In the genomic region with DNA sequence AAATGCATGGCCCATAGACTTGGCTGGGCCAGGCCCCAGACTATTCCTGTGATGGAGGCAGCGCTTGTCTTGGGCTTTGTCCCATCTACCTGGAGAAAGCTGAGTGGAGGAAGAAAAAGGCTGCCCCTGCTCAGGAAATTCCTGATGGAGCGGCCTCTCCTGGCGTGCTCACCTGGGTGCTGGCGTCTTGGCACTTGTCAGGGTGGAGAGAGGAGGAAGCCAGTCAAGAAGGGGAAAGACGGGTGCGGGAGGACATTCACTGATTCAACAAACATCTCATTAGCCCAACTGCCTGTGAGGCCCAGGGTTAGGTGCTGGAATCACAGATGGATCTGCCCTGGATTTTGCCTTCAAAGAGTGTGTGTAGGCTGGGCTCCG, we compare ENCODE assay signal across 23 cellular contexts. TPM values are rescaled to one million over a fixed set of nuclear protein-coding genes. Genes with fewer than 3 reads are reported as not detected.
A peak's percentile ranks its signal among the peaks of the same experiment; 100 is the strongest.
DNase-seq lines count a peak whose midpoint lies in the region; ATAC-seq and TF ChIP-seq lines count a peak whose summit lies in the region.
"Had no signal": no experiment of that assay in that cellular context is flagged by ENCODE, and none has a peak within 500 bp of the region (broad histone marks: within the 10 kb centered on the region; RNA-seq: fewer than 3 reads in every experiment).

No MANE protein-coding gene starts in this region.

- H3K27me3 ChIP-seq in GM23338 (ENCODE audit: insufficient read depth) (no peaks in the 10 kb centered on the region), Panc1 (ENCODE audit: control insufficient read depth, insufficient read depth, low read length) (no peaks in the 10 kb centered on the region), spleen (replicated peaks in 1 of 7) (no peaks in the 10 kb centered on the region)

- TF ChIP-seq CTCF in GM23338 (conservative IDR thresholded peaks at IDR 0.05; ENCODE audit: low read depth in 2 of 2): no peak
- TF ChIP-seq CTCF in Panc1 (IDR thresholded peaks at IDR 0.05): no peak
- TF ChIP-seq CTCF in endothelial cell (IDR thresholded peaks at IDR 0.05; ENCODE audit: unreplicated experiment): no peak
- TF ChIP-seq CTCF in spleen (IDR thresholded peaks at IDR 0.05 in 8 of 11, conservative IDR thresholded peaks at IDR 0.05 in 3 of 11): no peak
- TF ChIP-seq CTCF in RWPE1 (conservative IDR thresholded peaks at IDR 0.05; ENCODE audit: low read depth): no peak

- H3K36me3 ChIP-seq in GM23338 (ENCODE audit: insufficient read depth) (no peaks in the 10 kb centered on the region), Panc1 (ENCODE audit: control insufficient read depth, insufficient read depth, low read length) (no peaks in the 10 kb centered on the region), spleen (no peaks in the 10 kb centered on the region)
- H3K36me3 ChIP-seq: HAP-1, heart right ventricle, tibial artery had no signal

- H3K4me2 ChIP-seq in GM23338: no peak overlapping the region

- H3K4me1 ChIP-seq in GM23338 (ENCODE audit: insufficient read depth) (peaks cover 10% of the 10 kb centered on the region), Panc1 (ENCODE audit: control insufficient read depth, insufficient read depth, low read length) (no peaks in the 10 kb centered on the region), spleen (peaks cover 12 to 48% (median 29%) of the 10 kb centered on the region in 6 donors)
- H3K4me1 ChIP-seq: tibial artery had no signal

- H3K4me1 Mint-ChIP-seq in GM23338 (peaks cover 32% of the 10 kb centered on the region), endothelial cell (ENCODE audit: unreplicated experiment) (peaks cover 11% of the 10 kb centered on the region)

- BruUV-seq in Panc1 (replicated peaks; lab: Mats Ljungman, UMichigan): no TSS peak

- CTCF ChIA-PET in Panc1 (lab: Charles Lee) (no interaction called here), RWPE1 (lab: Yijun Ruan, JAX) (no interaction called here)

- 77 to 88% (median 84%) methylated on average over 7 of the region's 7 CpGs for WGBS in spleen, 5 donors

- ATAC-seq in GM23338 (no peak), Panc1 (peak; percentile 42; the same call in 1 of the 2 replicates), HG02642 (IDR thresholded peaks at IDR 0.05; ENCODE audit: poor library complexity, unreplicated experiment) (no peak)
- ATAC-seq: activated CD4-positive, CD25-positive, alpha-beta regulatory T cell treated with anti-CD3 and anti-CD28 coated beads, Interleukin-2, amount 50 U/mL, for 24 hours had no signal

- peaks cover 8% of the 10 kb centered on the region for H4K20me1 ChIP-seq in GM23338 (replicated peaks; ENCODE audit: insufficient read depth)

- H3K79me2 ChIP-seq in GM23338 (replicated peaks; ENCODE audit: insufficient read depth): peaks cover 79% of the 10 kb centered on the region

- intact Hi-C loops in Panc1 (cut with micrococcal nuclease; ENCODE audit: unreplicated experiment): no loop called here
- intact Hi-C loops in spleen (cut with DNase I; ENCODE audit: low total_unique reads): no loop called here

- H3K27me3 Mint-ChIP-seq in GM23338 (ENCODE audit: insufficient read depth, low read depth, poor library complexity) (peaks cover 5% of the 10 kb centered on the region), endothelial cell (ENCODE audit: unreplicated experiment) (peaks cover 7% of the 10 kb centered on the region)

- TF ChIP-seq POLR2A in spleen (IDR thresholded peaks at IDR 0.05): no peak

- H2AFZ ChIP-seq in GM23338: no peak overlapping the region

- H3K27ac Mint-ChIP-seq in GM23338 (0 out of 2 replicates have a peak overlapping the region, but pooled peaks have one; percentile 51), endothelial cell (ENCODE audit: unreplicated experiment) (peak overlapping the region; percentile 67)
- H3K27ac Mint-ChIP-seq: progenitor cell of endocrine pancreas; T-helper 1 cell treated with Interleukin-12 subunit alpha and Interleukin-12 subunit beta and Interleukin-4 antibody, amounts not matched to agents 30 μg/mL and 1 μg/mL, for 36 hours had no signal

- no peaks in the 10 kb centered on the region for H3K9me2 ChIP-seq in GM23338 (ENCODE audit: insufficient read depth)

- H3K4me3 ChIP-seq in GM23338 (no peak overlapping the region), Panc1 (ENCODE audit: low read depth in 2 of 2, low read length in 2 of 2) (no peak overlapping the region), spleen (no peak overlapping the region)
- H3K4me3 ChIP-seq: HAP-1, heart right ventricle, SK-N-MC, tibial artery had no signal

- H3K9me3 Mint-ChIP-seq in GM23338 (no peaks in the 10 kb centered on the region), endothelial cell (ENCODE audit: unreplicated experiment) (no peaks in the 10 kb centered on the region)
- H3K9me3 Mint-ChIP-seq: T-helper 1 cell treated with Interleukin-12 subunit alpha and Interleukin-12 subunit beta and Interleukin-4 antibody, amounts not matched to agents 30 μg/mL and 1 μg/mL, for 36 hours had no signal

- in situ Hi-C loops in Panc1 (cut with HindIII; ENCODE audit: low pct_unique_long_range_greater_than_20kb, low sequenced_read_pairs): no loop called here

- H3K36me3 Mint-ChIP-seq in GM23338 (ENCODE audit: low read depth) (0 out of 3 replicates have a peak, but pooled peaks cover 4% of the 10 kb centered on the region), endothelial cell (ENCODE audit: low read depth, unreplicated experiment) (no peaks in the 10 kb centered on the region)

- no peaks in the 10 kb centered on the region for H3K9me3 ChIP-seq in Panc1 (ENCODE audit: control insufficient read depth, insufficient read depth, low read depth, low read length)
- no peaks in the 10 kb centered on the region for H3K9me3 ChIP-seq in spleen
- H3K9me3 ChIP-seq: HAP-1, heart right ventricle, tibial artery had no signal

- H3F3A ChIP-seq in GM23338 (replicated peaks; ENCODE audit: low read depth): no peaks in the 10 kb centered on the region

- H3K27ac ChIP-seq in GM23338 (ENCODE audit: low read depth) (no peak overlapping the region), Panc1 (ENCODE audit: low read length) (no peak overlapping the region), spleen (peak overlapping the region in 6 of 8 donors; percentile 67 to 83 (median 70)), RWPE1 (no peak overlapping the region)
- H3K27ac ChIP-seq: SK-N-MC, tibial artery had no signal

- DNase-seq in GM23338 (ENCODE audit: low spot score) (no peak), Panc1 (ENCODE audit: low read depth, low spot score) (no peak), endothelial cell (ENCODE audit: low spot score) (no peak), spleen (no peak), DMS79 treated with DMSO at 0.1 percent for 48 hours (lab: John Stamatoyannopoulos, UW) (no peak), RWPE1 (ENCODE audit: low spot score) (no peak), ureter (ENCODE audit: low spot score) (no peak)
- DNase-seq: ACHN; activated CD4-positive, alpha-beta T cell treated with anti-CD3 and anti-CD28 coated beads, Interleukin-2, amount 50 U/mL, for 48 hours; activated naive CD4-positive, alpha-beta T cell treated with Interleukin-2 at 50 U/mL for 16 hours; activated T-cell treated with anti-CD3 and anti-CD28 coated beads, Interleukin-2, amount 50 U/mL, for 48 hours; DMS53; GDM1; heart right ventricle; stimulated activated CD4-positive, alpha-beta T cell treated with anti-CD3 and anti-CD28 coated beads, Interleukin-12 subunit alpha, Interleukin-12 subunit beta, amount 100 ng/mL, for 4 hours; stimulated activated CD4-positive, alpha-beta T cell treated with anti-CD3 and anti-CD28 coated beads, Interleukin-2, amount 100 ng/mL, for 48 hours; tibial artery had no signal

- POLR2A ChIA-PET in Panc1 (lab: Charles Lee): no interaction called here
- POLR2A ChIA-PET in RWPE1 (lab: Yijun Ruan, JAX; ENCODE audit: low non-redundant PET): no interaction called here

- H3K4me3 Mint-ChIP-seq in GM23338 (no peak overlapping the region), endothelial cell (ENCODE audit: unreplicated experiment) (no peak overlapping the region)
- H3K4me3 Mint-ChIP-seq: T-helper 1 cell treated with Interleukin-12 subunit alpha and Interleukin-12 subunit beta and Interleukin-4 antibody, amounts not matched to agents 30 μg/mL and 1 μg/mL, for 36 hours had no signal

TF ChIP-seq in GM23338, 12 proteins besides CTCF, POLR2A, EP300 and RAD21:
- TF ChIP-seq NANOG (IDR thresholded peaks at IDR 0.05; ENCODE audit: borderline replicate concordance): no peak

RNA-seq across cellular contexts. Expression of gene ALPL, which starts 16.1 kb away (rescaled TPM):
- 166 and 187 TPM in 2 replicates for total RNA-seq in GM23338 (2014; rRNA removed; shearing (Covaris generic))
- polyA plus RNA-seq in GM23338 (2016; fragmentation: Nextera tagmentation; extraction: Ambion mirVana) (116 and 120 TPM in 2 replicates), spleen (10 to 100 TPM; 19.5 to 30.8 (median 27.3) TPM)
- total RNA-seq in Panc1 (2021; ENCODE audit: unreplicated experiment) (0.82 TPM), endothelial cell (ENCODE audit: unreplicated experiment) (11.7 TPM), spleen (100 to 1,000 TPM in 3 of 7 donors, 10 to 100 TPM in 4; 43.7 to 222 (median 85.0) TPM), ureter (12.9 TPM)
- polyA plus RNA-seq in Panc1 (2012; ENCODE audit: insufficient read length): 0.21 TPM

Comparison
In these comparisons a context has a peak if more than half of its experiments do, and no peak if none do; other contexts are left out.
1. H3K27ac ChIP-seq: peak in spleen (6 of 8); none in GM23338 (single experiment), Panc1 (single experiment) and RWPE1 (single experiment).